ENCODE assay signal across 8 cellular contexts in genomic region chr4:76087007-76087769, GRCh38. TPM values are rescaled to one million over a fixed set of nuclear protein-coding genes. Genes with fewer than 3 reads are reported as not detected.
DNase-seq lines count a peak whose midpoint lies in the region; ATAC-seq and TF ChIP-seq lines count a peak whose summit lies in the region.

No MANE protein-coding gene starts in this region.

- no peaks in the 10 kb centered on the region for H3K9me3 Mint-ChIP-seq in activated T-cell treated with anti-CD3 and anti-CD28 coated beads, Interleukin-2, amount 50 U/mL, for 72 hours
- no peaks in the 10 kb centered on the region for H3K9me3 Mint-ChIP-seq in nephron progenitor cell

- 71% methylated on average over 13 of the region's 13 CpGs for WGBS in SK-N-SH (ENCODE audit: low lambda C conversion rate)

- H3K4me2 ChIP-seq in SK-N-SH (no peak overlapping the region), fibroblast of lung (ENCODE audit: extremely low read depth, insufficient read depth, low read length) (peak overlapping the region; percentile 70)

- no peak overlapping the region for H3K4me3 Mint-ChIP-seq in activated T-cell treated with anti-CD3 and anti-CD28 coated beads, Interleukin-2, amount 50 U/mL, for 72 hours
- H3K4me3 Mint-ChIP-seq in nephron progenitor cell, result peak overlapping the region; percentile 3

- H3K4me1 Mint-ChIP-seq in activated T-cell treated with anti-CD3 and anti-CD28 coated beads, Interleukin-2, amount 50 U/mL, for 72 hours (ENCODE audit: low read depth), result no peaks in the 10 kb centered on the region
- H3K4me1 Mint-ChIP-seq in nephron progenitor cell, result peaks cover 7% of the 10 kb centered on the region

- peak; percentile 56 for TF ChIP-seq CTCF in SK-N-SH (IDR thresholded peaks at IDR 0.05)
- TF ChIP-seq CTCF in fibroblast of lung (conservative IDR thresholded peaks at IDR 0.05 in 1 of 2, IDR thresholded peaks at IDR 0.05 in 1 of 2; ENCODE audit: low read depth in 1 of 2, low read length in 2 of 2), result peak; percentile 53 to 68
- TF ChIP-seq CTCF in nephron progenitor cell (IDR thresholded peaks at IDR 0.05), result peak; percentile 54

- no peak overlapping the region; a peak in 1 of 4 replicates for H3K4me3 ChIP-seq in SK-N-SH (ENCODE audit: low read depth in 2 of 2, low read length in 1 of 2)
- no peak overlapping the region for H3K4me3 ChIP-seq in fibroblast of lung (replicated peaks in 1 of 4; ENCODE audit: control extremely low read depth in 1 of 4, insufficient read depth in 1 of 4, low read depth in 3 of 4, low read length in 4 of 4)

- H3K9ac ChIP-seq in SK-N-SH, result no peak overlapping the region
- H3K9ac ChIP-seq in fibroblast of lung (ENCODE audit: insufficient read depth, low read length), result no peak overlapping the region

- H2AFZ ChIP-seq in SK-N-SH (ENCODE audit: low read depth) (peak overlapping the region; percentile 17; the same call in 1 of the 2 replicates), fibroblast of lung (ENCODE audit: low read length) (peak overlapping the region; percentile 58)

- DNase-seq in activated T-cell treated with anti-CD3 and anti-CD28 coated beads, Interleukin-2, amount 50 U/mL, for 72 hours, result peak; percentile 3 to 8
- DNase-seq in activated T-cell treated with anti-CD3 and anti-CD28 coated beads for 4 hours, result no peak
- DNase-seq in NCI-H1048 (lab: John Stamatoyannopoulos, UW), result peak; percentile 13
- peak; percentile 51 for DNase-seq in SK-N-SH
- peak; percentile 52 to 58 for DNase-seq in fibroblast of lung (ENCODE audit: low read depth in 2 of 2)
- peak; percentile 38 for DNase-seq in nephron progenitor cell

- TF ChIP-seq EP300 in SK-N-SH (IDR thresholded peaks at IDR 0.05; ENCODE audit: borderline replicate concordance in 1 of 2, low read depth in 1 of 2, low read length in 1 of 2), result no peak

- H3K36me3 ChIP-seq in SK-N-SH (replicated peaks in 1 of 2; ENCODE audit: control insufficient read depth in 1 of 2, insufficient read depth in 2 of 2, low read length in 1 of 2), result no peaks in the 10 kb centered on the region
- no peaks in the 10 kb centered on the region for H3K36me3 ChIP-seq in fibroblast of lung (ENCODE audit: control insufficient read depth, insufficient read depth, low read length)

- POLR2A ChIA-PET in SK-N-SH (lab: Yijun Ruan, JAX), result interaction anchor here (0.6 kb wide), 1 partner anchor 77 kb away, joined by 3 read pairs; no protein-coding TSS in a partner anchor

- no peaks in the 10 kb centered on the region; the same call in 1 of the 2 replicates for H3K27me3 ChIP-seq in SK-N-SH (ENCODE audit: insufficient read depth)
- no peaks in the 10 kb centered on the region for H3K27me3 ChIP-seq in fibroblast of lung (ENCODE audit: control insufficient read depth, insufficient read depth, low read length)

- H3K9me3 ChIP-seq in SK-N-SH (no peaks in the 10 kb centered on the region), fibroblast of lung (ENCODE audit: control insufficient read depth, insufficient read depth, low read depth, low read length) (no peaks in the 10 kb centered on the region)

- H3K9me2 ChIP-seq in SK-N-SH, result no peaks in the 10 kb centered on the region

- H3K36me3 Mint-ChIP-seq in activated T-cell treated with anti-CD3 and anti-CD28 coated beads, Interleukin-2, amount 50 U/mL, for 72 hours (ENCODE audit: insufficient read depth in 2 of 2), result no peaks in the 10 kb centered on the region
- no peaks in the 10 kb centered on the region for H3K36me3 Mint-ChIP-seq in nephron progenitor cell (ENCODE audit: low read depth)

- no peak overlapping the region for H3K27ac Mint-ChIP-seq in activated T-cell treated with anti-CD3 and anti-CD28 coated beads, Interleukin-2, amount 50 U/mL, for 72 hours
- H3K27ac Mint-ChIP-seq in nephron progenitor cell, result no peak overlapping the region

- peak; percentile 42 to 43 for ATAC-seq in activated T-cell treated with anti-CD3 and anti-CD28 coated beads, Interleukin-2, amount 50 U/mL, for 72 hours (replicated peaks in 1 of 2)
- ATAC-seq in GM21515 (IDR thresholded peaks at IDR 0.05; ENCODE audit: unreplicated experiment), result no peak
- no peak for ATAC-seq in HG03521 (IDR thresholded peaks at IDR 0.05; ENCODE audit: unreplicated experiment)

- no peak overlapping the region for H3K27ac ChIP-seq in SK-N-SH (ENCODE audit: low read depth in 2 of 2, low read length in 1 of 2)
- no peak overlapping the region for H3K27ac ChIP-seq in fibroblast of lung (ENCODE audit: insufficient read depth, low read length)

- no peaks in the 10 kb centered on the region for H3K79me2 ChIP-seq in SK-N-SH (ENCODE audit: insufficient read depth)
- H3K79me2 ChIP-seq in fibroblast of lung (ENCODE audit: control insufficient read depth, insufficient read depth, low read length), result no peaks in the 10 kb centered on the region

- CTCF ChIA-PET in SK-N-SH (lab: Yijun Ruan, JAX), result interaction anchor here (0.6 to 1.8 kb wide), 10 partner anchors 10 to 276 kb away, joined by 3 to 12 read pairs (median 3); no protein-coding TSS in a partner anchor

- H3F3A ChIP-seq in SK-N-SH (replicated peaks; ENCODE audit: insufficient read depth), result no peaks in the 10 kb centered on the region

- peaks cover 34% of the 10 kb centered on the region for H3K27me3 Mint-ChIP-seq in activated T-cell treated with anti-CD3 and anti-CD28 coated beads, Interleukin-2, amount 50 U/mL, for 72 hours (ENCODE audit: low read depth)
- peaks cover 5% of the 10 kb centered on the region for H3K27me3 Mint-ChIP-seq in nephron progenitor cell (ENCODE audit: low read depth, poor library complexity)

- peaks cover 0 to 4% of the 10 kb centered on the region in 2 experiments; a peak in 2 of 4 replicates for H3K4me1 ChIP-seq in SK-N-SH (ENCODE audit: control insufficient read depth in 1 of 2, insufficient read depth in 2 of 2, low read depth in 1 of 2, low read length in 1 of 2)
- H3K4me1 ChIP-seq in fibroblast of lung (ENCODE audit: control insufficient read depth, extremely low read depth, insufficient read depth, low read length), result peaks cover 2% of the 10 kb centered on the region

- H4K20me1 ChIP-seq in SK-N-SH (ENCODE audit: insufficient read depth) (no peaks in the 10 kb centered on the region), fibroblast of lung (ENCODE audit: control insufficient read depth, extremely low read depth, insufficient read depth, low read length) (no peaks in the 10 kb centered on the region)

- TF ChIP-seq RAD21 in SK-N-SH (IDR thresholded peaks at IDR 0.05; ENCODE audit: low read length), result peak; percentile 60

TF ChIP-seq in SK-N-SH, 30 proteins besides CTCF, POLR2A, EP300 and RAD21:
- TF ChIP-seq YY1 (IDR thresholded peaks at IDR 0.05; ENCODE audit: low read depth), result peak; percentile 60; the same call in 1 of the 2 replicates
- TF ChIP-seq GABPA (IDR thresholded peaks at IDR 0.05; ENCODE audit: low read depth), result no peak
- TF ChIP-seq SMC3 (IDR thresholded peaks at IDR 0.05; ENCODE audit: low read depth, low read length), result peak; percentile 20; the same call in 1 of the 2 replicates
- no peak for TF ChIP-seq MXI1 (IDR thresholded peaks at IDR 0.05; ENCODE audit: low read depth, low read length)
- TF ChIP-seq MAX (IDR thresholded peaks at IDR 0.05; ENCODE audit: low read depth), result peak; percentile 48; the same call in 1 of the 2 replicates
TF ChIP-seq in SK-N-SH: peak in this region for 3.

RNA-seq across cellular contexts. Expression of gene ART3, which starts 12.7 kb away (rescaled TPM):
- not detected for total RNA-seq in activated T-cell treated with anti-CD3 and anti-CD28 coated beads, Interleukin-2, amount 50 U/mL, for 72 hours
- not detected in 2 replicates for polyA plus RNA-seq in SK-N-SH (2012; rRNA removed)
- polyA plus RNA-seq in SK-N-SH (2012; cell fraction: cytosol; rRNA removed), result not detected in 2 replicates
- polyA plus RNA-seq in SK-N-SH (2012; cell fraction: nucleus; rRNA removed), result not detected in 2 replicates
- total RNA-seq in fibroblast of lung, result not detected in 2 replicates
- polyA plus RNA-seq in fibroblast of lung, result 0.27 TPM in 1 of 2 replicates, not detected in the other
- not detected in 2 replicates for polyA plus RNA-seq in fibroblast of lung (2012)
- polyA minus RNA-seq in fibroblast of lung (ENCODE audit: low replicate concordance), result not detected in 2 replicates

RNA-seq across cellular contexts. Expression of gene CXCL11, which starts 51.3 kb away (rescaled TPM):
- total RNA-seq in activated T-cell treated with anti-CD3 and anti-CD28 coated beads, Interleukin-2, amount 50 U/mL, for 72 hours, result under 1 TPM in 1 of 2 donors, not detected in 1; 0.19 TPM
- not detected in 2 replicates for polyA plus RNA-seq in SK-N-SH (2012; rRNA removed)
- not detected in 2 replicates for polyA plus RNA-seq in SK-N-SH (2012; cell fraction: cytosol; rRNA removed)
- not detected in 2 replicates for polyA plus RNA-seq in SK-N-SH (2012; cell fraction: nucleus; rRNA removed)
- total RNA-seq in fibroblast of lung, result not detected in 2 replicates
- 0.03 TPM in 1 of 2 replicates, not detected in the other for polyA plus RNA-seq in fibroblast of lung
- not detected in 2 replicates for polyA plus RNA-seq in fibroblast of lung (2012)
- not detected in 2 replicates for polyA minus RNA-seq in fibroblast of lung (ENCODE audit: low replicate concordance)

Comparison
In these comparisons a context has a peak if more than half of its experiments do, and no peak if none do; other contexts are left out.
1. ATAC-seq: peak in activated T-cell treated with anti-CD3 and anti-CD28 coated beads, Interleukin-2, amount 50 U/mL, for 72 hours (2 of 2); none in GM21515 (single experiment) and HG03521 (single experiment).
2. Peak in every context shown above with its lines, with median percentiles within 50 percentile points of each other: CTCF ChIP-seq.